In the genomic region with DNA sequence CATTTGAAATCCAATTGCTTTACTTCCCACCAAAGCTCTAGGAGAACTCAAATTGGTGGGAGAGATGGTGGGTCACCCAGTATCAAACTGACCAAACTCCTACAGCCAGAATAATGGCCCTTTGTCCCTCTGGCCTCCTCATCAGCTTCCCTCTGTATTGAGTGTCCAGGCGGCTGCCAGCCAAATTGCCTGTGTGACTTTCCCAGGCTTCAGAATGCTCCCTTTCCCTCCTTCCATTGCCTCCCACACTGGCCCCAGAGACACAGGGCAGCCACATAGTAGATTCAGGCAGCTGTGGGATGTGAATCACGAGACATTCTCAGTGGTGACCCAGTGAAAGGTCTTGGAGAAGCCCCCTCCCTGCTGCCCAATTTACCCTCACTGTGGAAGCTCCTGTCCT, we compare ENCODE assay signal across 27 cellular contexts. TPM values are rescaled to one million over a fixed set of nuclear protein-coding genes. Genes with fewer than 3 reads are reported as not detected.
DNase-seq lines count a peak whose midpoint lies in the region; ATAC-seq, FAIRE-seq and TF ChIP-seq lines count a peak whose summit lies in the region.
"Had no signal": no experiment of that assay in that cellular context is flagged by ENCODE, and none has a peak within 500 bp of the region (broad histone marks: within the 10 kb centered on the region; RNA-seq: fewer than 3 reads in every experiment).

No MANE protein-coding gene starts in this region.

- ATAC-seq in sciatic nerve, result peak; percentile 56
- ATAC-seq: CD8-positive, alpha-beta T cell; gastroesophageal sphincter had no signal

- FAIRE-seq in frontal cortex (lab: Jason Lieb, UNC), result no peak
- FAIRE-seq: HTR-8/SVneo had no signal

- no peak overlapping the region for H2AK5ac ChIP-seq in mesenchymal stem cell (ENCODE audit: low read length, severe bottlenecking)

- DNase-seq in HFFc6 (no peak), mesenchymal stem cell (no peak), sciatic nerve (ENCODE audit: low spot score) (peak; percentile 65), EL (no peak), NCI-H526 treated with DMSO at 0.1 percent for 48 hours (lab: John Stamatoyannopoulos, UW) (no peak), frontal cortex (ENCODE audit: low spot score in 2 of 2) (no peak), GM19238 (ENCODE audit: insufficient read length, low spot score) (no peak)
- DNase-seq: activated B cell treated with CpG ODN at 0.5 μM for 24 hours; activated CD4-positive, alpha-beta memory T cell treated with anti-CD3 and anti-CD28 coated beads for 36 hours; activated T-cell treated with anti-CD3 and anti-CD28 coated beads, Interleukin-2, amount 50 U/mL, for 1 hour; amniotic stem cell; CD8-positive, alpha-beta T cell; central memory CD4-positive, alpha-beta T cell; GDM1; kidney glomerular epithelial cell; NCI-H146; NCI-H2171 treated with DMSO at 0.1 percent for 48 hours; NCI-H526; stimulated activated CD4-positive, alpha-beta T cell treated with anti-CD3 and anti-CD28 coated beads, Interleukin-2, amount 100 ng/mL, for 48 hours; stimulated activated naive CD4-positive, alpha-beta T cell treated with Interleukin-2 at 50 U/mL for 16 hours; T1000 had no signal

- no peaks in the 10 kb centered on the region for H3K27me3 ChIP-seq in mesenchymal stem cell (ENCODE audit: control insufficient read depth in 1 of 2, insufficient read depth in 1 of 2, low read length in 2 of 2)
- H3K27me3 ChIP-seq: gastroesophageal sphincter, tibial nerve had no signal

- no peak overlapping the region for H2BK12ac ChIP-seq in mesenchymal stem cell (ENCODE audit: low read length in 2 of 2)

- no peak overlapping the region for H3K27ac ChIP-seq in mesenchymal stem cell (ENCODE audit: low read length, poor library complexity, severe bottlenecking)
- H3K27ac ChIP-seq: gastroesophageal sphincter, KMS-11 had no signal

- peaks cover 56% of the 10 kb centered on the region for H3K4me1 Mint-ChIP-seq in HFFc6 (ENCODE audit: low read depth)
- H3K4me1 Mint-ChIP-seq in brain, result no peaks in the 10 kb centered on the region
- H3K4me1 Mint-ChIP-seq: activated B cell treated with CpG ODN at 0.5 μM for 24 hours had no signal

- H3K27me3 Mint-ChIP-seq in HFFc6 (ENCODE audit: insufficient read depth) (no peaks in the 10 kb centered on the region; the same call in 1 of the 2 replicates), brain (peaks cover 6% of the 10 kb centered on the region)
- H3K27me3 Mint-ChIP-seq: activated B cell treated with CpG ODN at 0.5 μM for 24 hours; activated CD4-positive, alpha-beta memory T cell treated with anti-CD3 and anti-CD28 coated beads for 36 hours had no signal

- peak overlapping the region; percentile 49 for H4K91ac ChIP-seq in mesenchymal stem cell (ENCODE audit: low read length)

- no peak overlapping the region for H3K23ac ChIP-seq in mesenchymal stem cell (ENCODE audit: low read length in 2 of 2)

- H4K8ac ChIP-seq in mesenchymal stem cell (ENCODE audit: low read length), result no peak overlapping the region

- H2BK15ac ChIP-seq in mesenchymal stem cell (ENCODE audit: low read depth, poor library complexity, severe bottlenecking), result peak overlapping the region; percentile 71

- no peak overlapping the region for H2BK5ac ChIP-seq in mesenchymal stem cell (ENCODE audit: low read depth, low read length, poor library complexity, severe bottlenecking)

- H3K4me3 ChIP-seq in mesenchymal stem cell (ENCODE audit: insufficient read depth in 1 of 2, low read depth in 1 of 2, low read length in 2 of 2), result no peak overlapping the region
- H3K4me3 ChIP-seq: gastroesophageal sphincter, tibial nerve had no signal

- H3K4ac ChIP-seq in mesenchymal stem cell (ENCODE audit: low read depth in 1 of 2, low read length in 2 of 2), result no peak overlapping the region

- H3K9me3 Mint-ChIP-seq in HFFc6, result no peaks in the 10 kb centered on the region
- H3K9me3 Mint-ChIP-seq in brain, result no peaks in the 10 kb centered on the region
- H3K9me3 Mint-ChIP-seq: activated B cell treated with CpG ODN at 0.5 μM for 24 hours; activated CD4-positive, alpha-beta memory T cell treated with anti-CD3 and anti-CD28 coated beads for 36 hours; CD8-positive, alpha-beta T cell; nephron had no signal

- peaks cover 3% of the 10 kb centered on the region for H3K79me1 ChIP-seq in mesenchymal stem cell (replicated peaks; ENCODE audit: low read length, poor library complexity, severe bottlenecking)

- H3K9me3 ChIP-seq in mesenchymal stem cell (ENCODE audit: control insufficient read depth, low read length), result no peaks in the 10 kb centered on the region
- H3K9me3 ChIP-seq: gastroesophageal sphincter, tibial nerve had no signal

- peak overlapping the region; percentile 36 for H3K27ac Mint-ChIP-seq in HFFc6
- peak overlapping the region in 3 of 5 experiments; percentile 21 to 58 (median 27) for H3K27ac Mint-ChIP-seq in brain
- H3K27ac Mint-ChIP-seq: activated B cell treated with CpG ODN at 0.5 μM for 24 hours; activated CD4-positive, alpha-beta memory T cell treated with anti-CD3 and anti-CD28 coated beads for 36 hours; CD8-positive, alpha-beta T cell had no signal

- H3K18ac ChIP-seq in mesenchymal stem cell (ENCODE audit: low read depth in 1 of 2, low read length in 2 of 2), result peak overlapping the region in 1 of 2 experiments; percentile 4

- H3K9ac ChIP-seq in mesenchymal stem cell (ENCODE audit: low read length), result no peak overlapping the region
- H3K9ac ChIP-seq: KMS-11 had no signal

- peaks cover 2% of the 10 kb centered on the region for H3K4me1 ChIP-seq in mesenchymal stem cell (ENCODE audit: control insufficient read depth, insufficient read depth, low read depth, low read length)

- 92% methylated on average over 2 of the region's 2 CpGs for WGBS in mesenchymal stem cell

- H2AFZ ChIP-seq in mesenchymal stem cell (ENCODE audit: low read depth, low read length), result no peak overlapping the region

- H3K14ac ChIP-seq in mesenchymal stem cell (ENCODE audit: low read length in 2 of 2), result no peak overlapping the region

- no peak for TF ChIP-seq CTCF in HFFc6 (IDR thresholded peaks at IDR 0.05)
- TF ChIP-seq CTCF in brain (conservative IDR thresholded peaks at IDR 0.05), result no peak

- no peak overlapping the region for H3K4me3 Mint-ChIP-seq in HFFc6
- no peak overlapping the region for H3K4me3 Mint-ChIP-seq in brain
- H3K4me3 Mint-ChIP-seq: activated B cell treated with CpG ODN at 0.5 μM for 24 hours; activated CD4-positive, alpha-beta memory T cell treated with anti-CD3 and anti-CD28 coated beads for 36 hours; CD8-positive, alpha-beta T cell; nephron had no signal

- no peaks in the 10 kb centered on the region; the same call in 1 of the 2 replicates for H3K36me3 Mint-ChIP-seq in HFFc6 (ENCODE audit: low read depth)
- H3K36me3 Mint-ChIP-seq in brain, result peaks cover 17% of the 10 kb centered on the region
- H3K36me3 Mint-ChIP-seq: activated CD4-positive, alpha-beta memory T cell treated with anti-CD3 and anti-CD28 coated beads for 36 hours had no signal

- intact Hi-C loops in sciatic nerve (cut with DNase I), result no loop called here

- H3K36me3 ChIP-seq in mesenchymal stem cell (ENCODE audit: control insufficient read depth in 1 of 2, insufficient read depth in 2 of 2, low read depth in 1 of 2, low read length in 2 of 2), result no peaks in the 10 kb centered on the region
- H3K36me3 ChIP-seq: gastroesophageal sphincter, tibial nerve had no signal

- H2BK120ac ChIP-seq in mesenchymal stem cell (ENCODE audit: low read depth, low read length), result no peak overlapping the region

- H3K4me2 ChIP-seq in mesenchymal stem cell (ENCODE audit: low read length, poor library complexity, severe bottlenecking), result no peak overlapping the region
- H3K4me2 ChIP-seq: KMS-11 had no signal

RNA-seq across cellular contexts. Expression of gene VDAC2, which starts 12.7 kb away (rescaled TPM):
- 100 to 1,000 TPM; 213 to 248 (median 223) TPM for total RNA-seq in HFFc6 (2021; fragmentation: NEBNext Ultra II Directional; extraction: Animal tissue kit (Norgen Biotek cat#: 25700))
- 234 TPM for polyA plus RNA-seq in brain (ENCODE audit: insufficient read depth, low read depth, low replicate concordance)
- 152 TPM for polyA plus RNA-seq in mesenchymal stem cell (2013, experiment 1 of 2)
- polyA plus RNA-seq in mesenchymal stem cell (2013, experiment 2 of 2), result 153 TPM
- total RNA-seq in sciatic nerve, result 120 TPM
- total RNA-seq in frontal cortex, result 138 TPM

RNA-seq across cellular contexts. Expression of gene COMTD1, which starts 37.9 kb away (rescaled TPM):
- 1 to 10 TPM; 5.6 to 9.5 (median 8.0) TPM for total RNA-seq in HFFc6 (2021; fragmentation: NEBNext Ultra II Directional; extraction: Animal tissue kit (Norgen Biotek cat#: 25700))
- 10.9 TPM for polyA plus RNA-seq in brain (ENCODE audit: insufficient read depth, low read depth, low replicate concordance)
- polyA plus RNA-seq in mesenchymal stem cell (2013, experiment 1 of 2), result 11.1 TPM
- polyA plus RNA-seq in mesenchymal stem cell (2013, experiment 2 of 2), result 8.8 TPM
- total RNA-seq in sciatic nerve, result 13.0 TPM
- total RNA-seq in frontal cortex, result 20.0 TPM
